In the genomic region with DNA sequence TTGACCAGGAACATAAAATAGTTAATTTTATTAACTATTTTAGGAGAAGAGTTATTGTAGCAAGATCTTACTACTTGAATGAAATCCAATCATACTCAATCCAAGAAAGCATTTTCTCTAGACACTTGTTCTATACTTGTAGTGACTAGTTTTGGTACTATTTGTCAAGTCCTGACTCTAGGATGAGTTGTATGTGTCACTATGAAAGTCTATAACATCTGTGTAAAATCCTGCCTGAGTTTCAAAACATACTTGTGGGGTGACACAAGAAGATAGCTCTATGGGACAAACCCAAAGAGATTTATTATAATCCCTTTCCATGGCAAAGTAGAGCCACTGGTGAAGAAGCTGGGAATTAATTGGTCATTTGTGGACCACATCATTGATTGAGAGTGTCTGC, we compare ENCODE assay signal across 17 cellular contexts.
DNase-seq lines count a peak whose midpoint lies in the region; TF ChIP-seq lines count a peak whose summit lies in the region.
"Had no signal": no experiment of that assay in that cellular context is flagged by ENCODE, and none has a peak within 500 bp of the region (broad histone marks: within the 10 kb centered on the region; RNA-seq: fewer than 3 reads in every experiment).

No MANE protein-coding gene starts in this region.

- H3K9ac ChIP-seq in SU-DHL-6 (ENCODE audit: low read length) (no peak overlapping the region), mesenchymal stem cell (ENCODE audit: low read length) (no peak overlapping the region)

- no peak overlapping the region for H3K4me3 ChIP-seq in SU-DHL-6 (ENCODE audit: insufficient read depth, low read length, poor library complexity, severe bottlenecking)
- no peak overlapping the region for H3K4me3 ChIP-seq in epithelial cell of esophagus (ENCODE audit: low read length)
- no peak overlapping the region for H3K4me3 ChIP-seq in foreskin fibroblast (ENCODE audit: low read depth in 1 of 2, low read length in 2 of 2)
- H3K4me3 ChIP-seq in mesenchymal stem cell (ENCODE audit: insufficient read depth in 1 of 2, low read depth in 1 of 2, low read length in 2 of 2): no peak overlapping the region
- H3K4me3 ChIP-seq in right atrium auricular region: no peak overlapping the region
- H3K4me3 ChIP-seq: GM23338 had no signal

- H2AK5ac ChIP-seq in mesenchymal stem cell (ENCODE audit: low read length, severe bottlenecking): no peak overlapping the region

- no peak overlapping the region for H3K4me3 Mint-ChIP-seq in type B pancreatic cell
- H3K4me3 Mint-ChIP-seq: CD4-positive, CD25-positive, alpha-beta regulatory T cell; CD8-positive, alpha-beta memory T cell; GM23338 had no signal

- H3K27me3 ChIP-seq in SU-DHL-6 (ENCODE audit: low read length): no peaks in the 10 kb centered on the region
- H3K27me3 ChIP-seq in mesenchymal stem cell (ENCODE audit: control insufficient read depth in 1 of 2, insufficient read depth in 1 of 2, low read length in 2 of 2): no peaks in the 10 kb centered on the region
- no peaks in the 10 kb centered on the region for H3K27me3 ChIP-seq in right atrium auricular region
- H3K27me3 ChIP-seq: BE2C had no signal

- no peak overlapping the region for H3K4ac ChIP-seq in mesenchymal stem cell (ENCODE audit: low read depth in 1 of 2, low read length in 2 of 2)

- no peak overlapping the region for H3K23ac ChIP-seq in mesenchymal stem cell (ENCODE audit: low read length in 2 of 2)

- peak overlapping the region; percentile 49 for H2BK5ac ChIP-seq in mesenchymal stem cell (ENCODE audit: low read depth, low read length, poor library complexity, severe bottlenecking)

- no peak overlapping the region for H2BK12ac ChIP-seq in mesenchymal stem cell (ENCODE audit: low read length in 2 of 2)

- H2BK120ac ChIP-seq in mesenchymal stem cell (ENCODE audit: low read depth, low read length): no peak overlapping the region

- no peak overlapping the region for H3K18ac ChIP-seq in mesenchymal stem cell (ENCODE audit: low read depth in 1 of 2, low read length in 2 of 2)

- H3K4me2 ChIP-seq in SU-DHL-6 (ENCODE audit: low read depth, low read length, poor library complexity, severe bottlenecking) (no peak overlapping the region), mesenchymal stem cell (ENCODE audit: low read length, poor library complexity, severe bottlenecking) (no peak overlapping the region)
- H3K4me2 ChIP-seq: GM23338 had no signal

- no peak overlapping the region for H4K8ac ChIP-seq in mesenchymal stem cell (ENCODE audit: low read length)

- H4K91ac ChIP-seq in mesenchymal stem cell (ENCODE audit: low read length): no peak overlapping the region

- DNase-seq in epithelial cell of esophagus (ENCODE audit: low read depth): peak; percentile 62
- peak; percentile 35 to 42 for DNase-seq in foreskin fibroblast
- no peak for DNase-seq in mesenchymal stem cell
- no peak for DNase-seq in cortex of kidney (lab: John Stamatoyannopoulos, UW)
- no peak for DNase-seq in type B pancreatic cell (ENCODE audit: extremely low spot score, unreplicated experiment)
- no peak for DNase-seq in right atrium auricular region (ENCODE audit: low spot score)
- DNase-seq: ACHN; BE2C; C1 segment of cervical spinal cord; Caco-2; CD4-positive, CD25-positive, alpha-beta regulatory T cell; CD8-positive, alpha-beta memory T cell; DMS79; GF-D8; HCEC 1CT had no signal

- H3K9me3 ChIP-seq in SU-DHL-6 (ENCODE audit: insufficient read depth, low read length) (no peaks in the 10 kb centered on the region), mesenchymal stem cell (ENCODE audit: control insufficient read depth, low read length) (no peaks in the 10 kb centered on the region), right atrium auricular region (no peaks in the 10 kb centered on the region)
- H3K9me3 ChIP-seq: BE2C, Caco-2 had no signal

- peaks cover 4% of the 10 kb centered on the region for H3K4me1 Mint-ChIP-seq in type B pancreatic cell (ENCODE audit: unreplicated experiment)
- H3K4me1 Mint-ChIP-seq: CD4-positive, CD25-positive, alpha-beta regulatory T cell; CD8-positive, alpha-beta memory T cell; GM23338 had no signal

- no peaks in the 10 kb centered on the region for H3K9me2 ChIP-seq in SU-DHL-6 (replicated peaks; ENCODE audit: insufficient read depth, low read length)

- no peak overlapping the region for H3K27ac Mint-ChIP-seq in type B pancreatic cell
- H3K27ac Mint-ChIP-seq: CD4-positive, CD25-positive, alpha-beta regulatory T cell; CD8-positive, alpha-beta memory T cell; GM23338 had no signal

- H3K9me3 Mint-ChIP-seq in type B pancreatic cell: no peaks in the 10 kb centered on the region

- H3K27me3 Mint-ChIP-seq in type B pancreatic cell: no peaks in the 10 kb centered on the region
- H3K27me3 Mint-ChIP-seq: CD4-positive, CD25-positive, alpha-beta regulatory T cell; CD8-positive, alpha-beta memory T cell had no signal

- TF ChIP-seq CTCF in SU-DHL-6 (IDR thresholded peaks at IDR 0.05; ENCODE audit: insufficient read depth, low read length, poor library complexity, severe bottlenecking): no peak
- TF ChIP-seq CTCF in epithelial cell of esophagus (IDR thresholded peaks at IDR 0.05; ENCODE audit: insufficient read depth, low read depth, low read length, missing control alignments): no peak
- TF ChIP-seq CTCF in foreskin fibroblast (IDR thresholded peaks at IDR 0.05; ENCODE audit: low read depth, low read length): no peak
- TF ChIP-seq CTCF in type B pancreatic cell (conservative IDR thresholded peaks at IDR 0.05): no peak
- no peak for TF ChIP-seq CTCF in right atrium auricular region (IDR thresholded peaks at IDR 0.05)

- no peaks in the 10 kb centered on the region for H3F3A ChIP-seq in SU-DHL-6 (ENCODE audit: insufficient read depth)

- H3K14ac ChIP-seq in mesenchymal stem cell (ENCODE audit: low read length in 2 of 2): no peak overlapping the region

- H3K4me1 ChIP-seq in mesenchymal stem cell (ENCODE audit: control insufficient read depth, insufficient read depth, low read depth, low read length): peaks cover 2% of the 10 kb centered on the region
- H3K4me1 ChIP-seq in right atrium auricular region: no peaks in the 10 kb centered on the region
- H3K4me1 ChIP-seq: BE2C, Caco-2 had no signal

- no peaks in the 10 kb centered on the region for H3K36me3 ChIP-seq in SU-DHL-6 (ENCODE audit: low read length)
- H3K36me3 ChIP-seq in mesenchymal stem cell (ENCODE audit: control insufficient read depth in 1 of 2, insufficient read depth in 2 of 2, low read depth in 1 of 2, low read length in 2 of 2): no peaks in the 10 kb centered on the region
- H3K36me3 ChIP-seq in right atrium auricular region: no peaks in the 10 kb centered on the region
- H3K36me3 ChIP-seq: BE2C had no signal

- H3K36me3 Mint-ChIP-seq in type B pancreatic cell: no peaks in the 10 kb centered on the region
- H3K36me3 Mint-ChIP-seq: CD4-positive, CD25-positive, alpha-beta regulatory T cell; CD8-positive, alpha-beta memory T cell had no signal

- no peaks in the 10 kb centered on the region for H3K79me1 ChIP-seq in mesenchymal stem cell (replicated peaks; ENCODE audit: low read length, poor library complexity, severe bottlenecking)

- H3K79me2 ChIP-seq in SU-DHL-6 (ENCODE audit: insufficient read depth, low read length): no peaks in the 10 kb centered on the region

- peak overlapping the region; percentile 24 for H2AFZ ChIP-seq in SU-DHL-6 (ENCODE audit: low read depth, low read length, severe bottlenecking)
- H2AFZ ChIP-seq in mesenchymal stem cell (ENCODE audit: low read depth, low read length): no peak overlapping the region
- H2AFZ ChIP-seq: GM23338 had no signal

- no peak overlapping the region for H3K27ac ChIP-seq in SU-DHL-6 (ENCODE audit: low read depth, low read length)
- H3K27ac ChIP-seq in mesenchymal stem cell (ENCODE audit: low read length, poor library complexity, severe bottlenecking): peak overlapping the region; percentile 34
- no peak overlapping the region for H3K27ac ChIP-seq in right atrium auricular region

- no peaks in the 10 kb centered on the region for H4K20me1 ChIP-seq in SU-DHL-6 (ENCODE audit: low read depth, low read length)

- H2BK15ac ChIP-seq in mesenchymal stem cell (ENCODE audit: low read depth, poor library complexity, severe bottlenecking): no peak overlapping the region

Comparison
In these comparisons a context has a peak if more than half of its experiments do, and no peak if none do; other contexts are left out.
1. DNase-seq: peak in epithelial cell of esophagus (single experiment) and foreskin fibroblast (2 of 2); none in mesenchymal stem cell (single experiment), cortex of kidney (single experiment), type B pancreatic cell (single experiment) and right atrium auricular region (single experiment).